ENCODE assay signal across 7 cellular contexts in the genomic region with DNA sequence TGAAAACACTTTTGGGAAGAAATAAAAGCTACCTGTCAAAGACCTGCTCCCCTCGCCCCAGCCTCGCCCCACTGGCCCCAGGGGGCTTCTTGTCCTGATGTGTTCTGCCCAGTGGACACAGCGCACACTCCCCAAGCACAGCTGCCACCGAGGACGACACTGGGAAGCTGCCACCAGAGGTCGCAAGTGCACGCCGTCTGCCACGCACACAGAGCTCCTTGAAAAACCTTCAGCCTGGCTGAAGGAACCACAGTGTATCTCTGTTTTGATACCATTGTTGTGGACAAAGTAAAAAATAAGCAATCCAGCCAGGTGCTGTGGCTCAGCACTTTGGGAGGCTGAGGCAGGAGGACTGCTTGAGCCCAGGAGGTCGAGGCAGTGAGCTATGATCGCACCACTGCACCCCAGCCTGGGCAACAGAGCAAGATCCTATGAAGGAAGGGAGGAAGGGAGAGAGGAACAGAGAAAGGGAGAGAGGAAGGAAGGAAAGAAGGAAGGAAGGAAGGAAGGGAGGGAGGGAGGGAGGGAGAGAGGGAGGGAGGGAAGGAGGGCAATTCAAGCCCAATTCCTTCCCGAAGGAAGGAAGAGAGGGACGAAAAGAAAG. TPM values are rescaled to one million over a fixed set of nuclear protein-coding genes. Genes with fewer than 3 reads are reported as not detected.
DNase-seq lines count a peak whose midpoint lies in the region; ATAC-seq, FAIRE-seq and TF ChIP-seq lines count a peak whose summit lies in the region.

No MANE protein-coding gene starts in this region.

- no peak overlapping the region for H3K27ac ChIP-seq in heart left ventricle

- intact Hi-C loops in heart left ventricle (cut with DNase I): loop anchor here in 9 of 10 donors (1.0 to 10.0 kb wide), 5 partner anchors 340 to 664 kb away; no protein-coding TSS in a partner anchor

- ATAC-seq in activated naive CD8-positive, alpha-beta T cell treated with anti-CD3 and anti-CD28 coated beads, Interleukin-2, amount 10 ng/mL, durations not matched to agents 7 days and 5 days (ENCODE audit: low read depth): peak; percentile 81
- ATAC-seq in heart left ventricle (peak in 3 of 4 donors; percentile 73 to 84 (median 78)), GM19328 (IDR thresholded peaks at IDR 0.05; ENCODE audit: unreplicated experiment) (no peak)

- no peaks in the 10 kb centered on the region for H3K4me1 Mint-ChIP-seq in activated naive CD8-positive, alpha-beta T cell treated with anti-CD3 and anti-CD28 coated beads, Interleukin-2, amount 10 ng/mL, durations not matched to agents 7 days and 5 days

- H3K9me3 ChIP-seq in heart left ventricle: no peaks in the 10 kb centered on the region

- TF ChIP-seq CTCF in heart left ventricle (IDR thresholded peaks at IDR 0.05): peak; percentile 60 to 84 (median 74)

- WGBS in heart left ventricle, 4 donors: 31 to 34% (median 32%) methylated on average over 13 of the region's 13 CpGs

- H3K4me3 ChIP-seq in heart left ventricle: no peak overlapping the region

- DNase-seq in GM12891 (ENCODE audit: insufficient read length, low spot score) (peak; percentile 68), NCI-H1092 (lab: John Stamatoyannopoulos, UW) (peak; percentile 20), SKM-1 treated with dmso at 0.1 percent for 144 hours (lab: John Stamatoyannopoulos, UW; ENCODE audit: unreplicated experiment) (peak; percentile 60), heart left ventricle (peak; percentile 54 to 82 (median 67)), retina (peak; percentile 87)
- peak; percentile 74 for DNase-seq in activated naive CD8-positive, alpha-beta T cell treated with anti-CD3 and anti-CD28 coated beads, Interleukin-2, amount 10 ng/mL, durations not matched to agents 7 days and 5 days

- no peaks in the 10 kb centered on the region for H3K36me3 ChIP-seq in heart left ventricle

- TF ChIP-seq POLR2A in GM12891 (IDR thresholded peaks at IDR 0.05; ENCODE audit: low read depth, low read length) (no peak), heart left ventricle (IDR thresholded peaks at IDR 0.05) (no peak)

- no peaks in the 10 kb centered on the region for H3K27me3 ChIP-seq in heart left ventricle

- no peaks in the 10 kb centered on the region for H3K27me3 Mint-ChIP-seq in activated naive CD8-positive, alpha-beta T cell treated with anti-CD3 and anti-CD28 coated beads, Interleukin-2, amount 10 ng/mL, durations not matched to agents 7 days and 5 days

- H3K4me3 Mint-ChIP-seq in activated naive CD8-positive, alpha-beta T cell treated with anti-CD3 and anti-CD28 coated beads, Interleukin-2, amount 10 ng/mL, durations not matched to agents 7 days and 5 days: no peak overlapping the region

- H3K9me3 Mint-ChIP-seq in activated naive CD8-positive, alpha-beta T cell treated with anti-CD3 and anti-CD28 coated beads, Interleukin-2, amount 10 ng/mL, durations not matched to agents 7 days and 5 days: no peaks in the 10 kb centered on the region

- peak overlapping the region; percentile 7 for H3K27ac Mint-ChIP-seq in activated naive CD8-positive, alpha-beta T cell treated with anti-CD3 and anti-CD28 coated beads, Interleukin-2, amount 10 ng/mL, durations not matched to agents 7 days and 5 days

- POLR2A ChIA-PET in activated naive CD8-positive, alpha-beta T cell treated with anti-CD3 and anti-CD28 coated beads, Interleukin-2, amount 10 ng/mL, durations not matched to agents 7 days and 5 days (lab: Charles Lee): no interaction called here

- H3K36me3 Mint-ChIP-seq in activated naive CD8-positive, alpha-beta T cell treated with anti-CD3 and anti-CD28 coated beads, Interleukin-2, amount 10 ng/mL, durations not matched to agents 7 days and 5 days: no peaks in the 10 kb centered on the region

- H3K4me1 ChIP-seq in heart left ventricle: no peaks in the 10 kb centered on the region

- FAIRE-seq in GM12891 (lab: Jason Lieb, UNC): peak; percentile 86

TF ChIP-seq in GM12891, 5 proteins besides CTCF, POLR2A, EP300 and RAD21:
- TF ChIP-seq POU2F2 (IDR thresholded peaks at IDR 0.05; ENCODE audit: low read depth, low read length) (no peak), POLR2AphosphoS5 (IDR thresholded peaks at IDR 0.05; ENCODE audit: low read depth, low read length) (no peak), PAX5 (IDR thresholded peaks at IDR 0.05; ENCODE audit: insufficient read depth, low read length, severe bottlenecking) (no peak), SPI1 (IDR thresholded peaks at IDR 0.05; ENCODE audit: low read depth, low read length) (no peak), TAF1 (IDR thresholded peaks at IDR 0.05; ENCODE audit: low read depth, low read length) (no peak)

RNA-seq across cellular contexts. Expression of gene CEBPG, which starts 57.3 kb away (rescaled TPM):
- polyA plus RNA-seq in GM12891 (2012; ENCODE audit: low read depth, missing spikeins): 9.6 TPM
- total RNA-seq in activated naive CD8-positive, alpha-beta T cell treated with anti-CD3 and anti-CD28 coated beads, Interleukin-2, amount 10 ng/mL, durations not matched to agents 7 days and 5 days: 10 to 100 TPM; 26.2 to 26.3 TPM
- 10 to 100 TPM; 11.8 to 18.3 (median 14.7) TPM for total RNA-seq in heart left ventricle
- polyA plus RNA-seq in heart left ventricle: 10 to 100 TPM; 12.4 to 30.7 TPM

Comparison
In these comparisons a context has a peak if more than half of its experiments do, and no peak if none do; other contexts are left out.
1. DNase-seq: peak in every context shown above with its lines; median percentile 87 in retina; 74 in activated naive CD8-positive, alpha-beta T cell treated with anti-CD3 and anti-CD28 coated beads, Interleukin-2, amount 10 ng/mL, durations not matched to agents 7 days and 5 days; 68 in GM12891; 67 in heart left ventricle; 60 in SKM-1 treated with dmso at 0.1 percent for 144 hours; 20 in NCI-H1092.